In the genomic region with DNA sequence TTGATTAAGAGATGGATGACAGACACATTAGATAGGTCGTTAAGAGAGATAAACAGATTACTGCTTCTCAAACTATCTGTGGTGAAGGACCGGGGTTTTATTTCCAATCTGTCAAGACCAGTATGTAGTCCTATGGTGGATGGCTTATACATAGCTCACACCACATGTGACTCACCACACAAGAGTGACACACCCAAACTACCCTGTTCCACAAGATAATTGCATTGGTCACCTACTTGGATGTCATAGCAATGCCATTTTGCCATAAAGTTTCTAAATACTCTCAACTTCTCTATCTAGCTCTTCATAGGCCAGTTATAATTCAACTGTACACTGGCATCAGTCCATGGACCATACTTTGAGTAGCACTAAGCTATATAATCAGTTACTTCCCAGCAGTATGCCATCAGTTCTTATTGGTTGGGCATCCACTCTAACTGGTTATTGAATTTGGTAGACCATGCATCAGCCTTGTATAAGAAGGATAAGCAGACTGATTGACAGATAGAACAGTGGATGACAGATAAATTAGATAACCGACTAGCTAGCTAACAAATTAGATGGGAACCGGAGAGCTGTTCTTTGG, we compare ENCODE assay signal across 13 cellular contexts. TPM values are rescaled to one million over a fixed set of nuclear protein-coding genes. Genes with fewer than 3 reads are reported as not detected.
A peak's percentile ranks its signal among the peaks of the same experiment; 100 is the strongest.
DNase-seq lines count a peak whose midpoint lies in the region; ATAC-seq and TF ChIP-seq lines count a peak whose summit lies in the region.
"Had no signal": no experiment of that assay in that cellular context is flagged by ENCODE, and none has a peak within 500 bp of the region (broad histone marks: within the 10 kb centered on the region; RNA-seq: fewer than 3 reads in every experiment).

No MANE protein-coding gene starts in this region.

- peaks cover 24% of the 10 kb centered on the region for H3K27me3 Mint-ChIP-seq in activated CD4-positive, alpha-beta T cell treated with anti-CD3 and anti-CD28 coated beads for 36 hours

- no peaks in the 10 kb centered on the region for H4K20me1 ChIP-seq in fibroblast of lung (ENCODE audit: control insufficient read depth, extremely low read depth, insufficient read depth, low read length)

- H3K9me3 ChIP-seq in fibroblast of lung (ENCODE audit: control insufficient read depth, insufficient read depth, low read depth, low read length) (no peaks in the 10 kb centered on the region), upper lobe of right lung (no peaks in the 10 kb centered on the region)
- H3K9me3 ChIP-seq: right atrium auricular region had no signal

- H2AFZ ChIP-seq in fibroblast of lung (ENCODE audit: low read length), result no peak overlapping the region

- peak overlapping the region; percentile 46 for H3K27ac ChIP-seq in fibroblast of lung (ENCODE audit: insufficient read depth, low read length)
- no peak overlapping the region for H3K27ac ChIP-seq in upper lobe of right lung
- H3K27ac ChIP-seq: right atrium auricular region had no signal

- no peaks in the 10 kb centered on the region for H3K9me3 Mint-ChIP-seq in activated CD4-positive, alpha-beta T cell treated with anti-CD3 and anti-CD28 coated beads for 36 hours (ENCODE audit: low read depth)
- H3K9me3 Mint-ChIP-seq: activated naive CD4-positive, alpha-beta T cell treated with anti-CD3 and anti-CD28 coated beads, Interleukin-2, amount 10 ng/mL, durations not matched to agents 7 days and 5 days; naive B cell had no signal

- no peaks in the 10 kb centered on the region for H3K4me1 Mint-ChIP-seq in activated CD4-positive, alpha-beta T cell treated with anti-CD3 and anti-CD28 coated beads for 36 hours
- H3K4me1 Mint-ChIP-seq: activated naive CD4-positive, alpha-beta T cell treated with anti-CD3 and anti-CD28 coated beads, Interleukin-2, amount 10 ng/mL, durations not matched to agents 7 days and 5 days; naive B cell had no signal

- H3K4me2 ChIP-seq in fibroblast of lung (ENCODE audit: extremely low read depth, insufficient read depth, low read length), result peak overlapping the region; percentile 33

- no peaks in the 10 kb centered on the region for H3K36me3 Mint-ChIP-seq in activated CD4-positive, alpha-beta T cell treated with anti-CD3 and anti-CD28 coated beads for 36 hours (ENCODE audit: low read depth)
- H3K36me3 Mint-ChIP-seq: activated naive CD4-positive, alpha-beta T cell treated with anti-CD3 and anti-CD28 coated beads, Interleukin-2, amount 10 ng/mL, durations not matched to agents 7 days and 5 days; naive B cell had no signal

- H3K9ac ChIP-seq in fibroblast of lung (ENCODE audit: insufficient read depth, low read length), result no peak overlapping the region

- POLR2A ChIA-PET in activated CD4-positive, alpha-beta T cell treated with anti-CD3 and anti-CD28 coated beads for 36 hours (lab: Charles Lee), result interaction anchor here (1.0 kb wide), 1 partner anchor 10 kb away, joined by 6 read pairs; no protein-coding TSS in a partner anchor

- TF ChIP-seq CTCF in fibroblast of lung (conservative IDR thresholded peaks at IDR 0.05 in 1 of 2, IDR thresholded peaks at IDR 0.05 in 1 of 2; ENCODE audit: low read depth in 1 of 2, low read length in 2 of 2), result no peak
- TF ChIP-seq CTCF in upper lobe of right lung (IDR thresholded peaks at IDR 0.05), result no peak

- intact Hi-C loops in activated CD4-positive, alpha-beta T cell treated with anti-CD3 and anti-CD28 coated beads for 36 hours (cut with DNase I, micrococcal nuclease), result no loop called here
- intact Hi-C loops in upper lobe of right lung (cut with DNase I), result no loop called here

- H3K27ac Mint-ChIP-seq in activated CD4-positive, alpha-beta T cell treated with anti-CD3 and anti-CD28 coated beads for 36 hours, result no peak overlapping the region
- H3K27ac Mint-ChIP-seq: activated naive CD4-positive, alpha-beta T cell treated with anti-CD3 and anti-CD28 coated beads, Interleukin-2, amount 10 ng/mL, durations not matched to agents 7 days and 5 days; naive B cell had no signal

- peaks cover 87% of the 10 kb centered on the region for H3K79me2 ChIP-seq in fibroblast of lung (ENCODE audit: control insufficient read depth, insufficient read depth, low read length)

- H3K4me1 ChIP-seq in fibroblast of lung (ENCODE audit: control insufficient read depth, extremely low read depth, insufficient read depth, low read length) (peaks cover 9% of the 10 kb centered on the region), upper lobe of right lung (peaks cover 38% of the 10 kb centered on the region)

- CTCF ChIA-PET in activated CD4-positive, alpha-beta T cell treated with anti-CD3 and anti-CD28 coated beads for 36 hours (lab: Charles Lee), result interaction anchor here (0.6 to 1.3 kb wide), 3 partner anchors 14 to 93 kb away, joined by 3 read pairs; no protein-coding TSS in a partner anchor

- no peaks in the 10 kb centered on the region for H3K27me3 ChIP-seq in fibroblast of lung (ENCODE audit: control insufficient read depth, insufficient read depth, low read length)
- no peaks in the 10 kb centered on the region for H3K27me3 ChIP-seq in upper lobe of right lung
- H3K27me3 ChIP-seq: right atrium auricular region had no signal

- no peaks in the 10 kb centered on the region for H3K36me3 ChIP-seq in fibroblast of lung (ENCODE audit: control insufficient read depth, insufficient read depth, low read length)
- no peaks in the 10 kb centered on the region for H3K36me3 ChIP-seq in upper lobe of right lung

- no peak for DNase-seq in activated CD4-positive, alpha-beta T cell treated with anti-CD3 and anti-CD28 coated beads for 36 hours
- DNase-seq in activated CD4-positive, alpha-beta T cell treated with anti-CD3 and anti-CD28 coated beads for 48 hours, result no peak
- DNase-seq in fibroblast of lung (ENCODE audit: low read depth in 2 of 2) (peak; percentile 71 to 79), upper lobe of right lung (no peak)
- DNase-seq: activated naive CD4-positive, alpha-beta T cell treated with anti-CD3 and anti-CD28 coated beads, Interleukin-2, amount 10 ng/mL, durations not matched to agents 7 days and 5 days; DMS79; kidney; naive B cell had no signal

- H3K4me3 ChIP-seq in fibroblast of lung (replicated peaks in 1 of 4; ENCODE audit: control extremely low read depth in 1 of 4, insufficient read depth in 1 of 4, low read depth in 3 of 4, low read length in 4 of 4) (no peak overlapping the region), upper lobe of right lung (no peak overlapping the region)
- H3K4me3 ChIP-seq: right atrium auricular region had no signal

- ATAC-seq in activated CD4-positive, alpha-beta T cell treated with anti-CD3 and anti-CD28 coated beads for 36 hours, result peak; percentile 42
- ATAC-seq in SK-N-SH treated with all-trans-retinoic acid at 6 μM for 48 hours (peak; percentile 46; the same call in 2 of the 3 replicates), upper lobe of right lung (peak; percentile 29), HG02623 (IDR thresholded peaks at IDR 0.05; ENCODE audit: unreplicated experiment) (no peak), GM18907 (IDR thresholded peaks at IDR 0.05; ENCODE audit: unreplicated experiment) (no peak), HG03565 (IDR thresholded peaks at IDR 0.05; ENCODE audit: unreplicated experiment) (no peak)

- no peak overlapping the region for H3K4me3 Mint-ChIP-seq in activated CD4-positive, alpha-beta T cell treated with anti-CD3 and anti-CD28 coated beads for 36 hours
- H3K4me3 Mint-ChIP-seq: activated naive CD4-positive, alpha-beta T cell treated with anti-CD3 and anti-CD28 coated beads, Interleukin-2, amount 10 ng/mL, durations not matched to agents 7 days and 5 days; naive B cell had no signal

TF ChIP-seq in SK-N-SH treated with all-trans-retinoic acid at 6 μM for 48 hours, 23 proteins besides CTCF, POLR2A, EP300 and RAD21 (continues in another document):
- no peak for TF ChIP-seq PPARA (CRISPR knock-in tag; IDR thresholded peaks at IDR 0.05; ENCODE audit: borderline replicate concordance)
- TF ChIP-seq TCF4 (CRISPR knock-in tag; IDR thresholded peaks at IDR 0.05; ENCODE audit: borderline replicate concordance), result no peak
- TF ChIP-seq ZFP3 (CRISPR knock-in tag; IDR thresholded peaks at IDR 0.05), result no peak
- TF ChIP-seq CSDC2 (CRISPR knock-in tag; IDR thresholded peaks at IDR 0.05), result no peak
- TF ChIP-seq ZC3H10 (CRISPR knock-in tag; IDR thresholded peaks at IDR 0.05), result no peak
- no peak for TF ChIP-seq GLIS3 (CRISPR knock-in tag; IDR thresholded peaks at IDR 0.05)
- TF ChIP-seq, protein P1, sequence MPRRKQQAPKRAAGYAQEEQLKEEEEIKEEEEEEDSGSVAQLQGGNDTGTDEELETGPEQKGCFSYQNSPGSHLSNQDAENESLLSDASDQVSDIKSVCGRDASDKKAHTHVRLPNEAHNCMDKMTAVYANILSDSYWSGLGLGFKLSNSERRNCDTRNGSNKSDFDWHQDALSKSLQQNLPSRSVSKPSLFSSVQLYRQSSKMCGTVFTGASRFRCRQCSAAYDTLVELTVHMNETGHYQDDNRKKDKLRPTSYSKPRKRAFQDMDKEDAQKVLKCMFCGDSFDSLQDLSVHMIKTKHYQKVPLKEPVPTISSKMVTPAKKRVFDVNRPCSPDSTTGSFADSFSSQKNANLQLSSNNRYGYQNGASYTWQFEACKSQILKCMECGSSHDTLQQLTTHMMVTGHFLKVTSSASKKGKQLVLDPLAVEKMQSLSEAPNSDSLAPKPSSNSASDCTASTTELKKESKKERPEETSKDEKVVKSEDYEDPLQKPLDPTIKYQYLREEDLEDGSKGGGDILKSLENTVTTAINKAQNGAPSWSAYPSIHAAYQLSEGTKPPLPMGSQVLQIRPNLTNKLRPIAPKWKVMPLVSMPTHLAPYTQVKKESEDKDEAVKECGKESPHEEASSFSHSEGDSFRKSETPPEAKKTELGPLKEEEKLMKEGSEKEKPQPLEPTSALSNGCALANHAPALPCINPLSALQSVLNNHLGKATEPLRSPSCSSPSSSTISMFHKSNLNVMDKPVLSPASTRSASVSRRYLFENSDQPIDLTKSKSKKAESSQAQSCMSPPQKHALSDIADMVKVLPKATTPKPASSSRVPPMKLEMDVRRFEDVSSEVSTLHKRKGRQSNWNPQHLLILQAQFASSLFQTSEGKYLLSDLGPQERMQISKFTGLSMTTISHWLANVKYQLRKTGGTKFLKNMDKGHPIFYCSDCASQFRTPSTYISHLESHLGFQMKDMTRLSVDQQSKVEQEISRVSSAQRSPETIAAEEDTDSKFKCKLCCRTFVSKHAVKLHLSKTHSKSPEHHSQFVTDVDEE (CRISPR knock-in tag; IDR thresholded peaks at IDR 0.05), result no peak

RNA-seq across cellular contexts. Expression of gene WWTR1, which starts 11.6 kb away (rescaled TPM):
- under 1 TPM; 0.46 to 0.54 TPM for total RNA-seq in activated CD4-positive, alpha-beta T cell treated with anti-CD3 and anti-CD28 coated beads for 36 hours
- total RNA-seq in fibroblast of lung, result 13.7 and 14.1 TPM in 2 replicates
- polyA plus RNA-seq in fibroblast of lung, result 71.5 and 89.4 TPM in 2 replicates
- polyA plus RNA-seq in fibroblast of lung (2012), result 42.5 and 44.5 TPM in 2 replicates
- 124 and 139 TPM in 2 replicates for polyA minus RNA-seq in fibroblast of lung (ENCODE audit: low replicate concordance)
- 87.7 TPM for total RNA-seq in upper lobe of right lung

Comparison
In these comparisons a context has a peak if more than half of its experiments do, and no peak if none do; other contexts are left out.
1. ATAC-seq: peak in activated CD4-positive, alpha-beta T cell treated with anti-CD3 and anti-CD28 coated beads for 36 hours (single experiment), SK-N-SH treated with all-trans-retinoic acid at 6 μM for 48 hours (single experiment) and upper lobe of right lung (single experiment); none in HG02623 (single experiment), GM18907 (single experiment) and HG03565 (single experiment).
2. DNase-seq: peak in fibroblast of lung (2 of 2); none in activated CD4-positive, alpha-beta T cell treated with anti-CD3 and anti-CD28 coated beads for 36 hours (single experiment), activated CD4-positive, alpha-beta T cell treated with anti-CD3 and anti-CD28 coated beads for 48 hours (single experiment) and upper lobe of right lung (single experiment).